In the genomic region with DNA sequence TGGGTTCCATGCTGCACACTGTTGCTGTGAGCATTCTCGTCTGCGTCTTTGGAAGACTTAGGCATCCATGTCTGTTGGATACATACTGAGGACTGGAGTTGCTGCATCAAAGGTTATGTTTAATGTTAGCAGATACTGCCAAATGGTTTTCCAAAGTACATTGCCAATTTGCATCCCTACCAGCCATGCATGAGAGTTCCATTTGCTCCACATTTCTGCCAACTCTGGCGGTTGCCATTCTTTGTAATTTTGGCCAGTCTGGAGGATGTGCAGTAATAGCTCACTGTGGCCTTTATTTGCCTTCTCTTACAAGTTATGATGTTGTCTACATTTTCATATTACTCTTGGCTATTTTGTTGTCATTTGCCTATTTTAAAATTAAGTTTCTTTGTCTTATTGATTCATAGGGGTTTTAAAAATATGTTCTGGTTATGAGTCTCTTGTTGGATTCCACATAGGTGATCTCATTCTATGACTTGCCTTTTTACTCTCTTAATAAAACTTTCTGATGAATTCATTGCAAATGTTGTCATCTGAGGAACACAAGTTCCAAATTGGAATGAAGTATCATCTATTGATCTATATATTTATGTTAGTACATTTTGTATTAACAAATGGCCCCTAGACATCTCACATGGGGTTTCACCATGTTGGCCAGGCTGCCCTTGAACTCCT, we compare ENCODE assay signal across 30 cellular contexts. TPM values are rescaled to one million over a fixed set of nuclear protein-coding genes. Genes with fewer than 3 reads are reported as not detected.
"Had no signal": no experiment of that assay in that cellular context is flagged by ENCODE, and none has a peak within 500 bp of the region (broad histone marks: within the 10 kb centered on the region; RNA-seq: fewer than 3 reads in every experiment).

No MANE protein-coding gene starts in this region.

- H3K4me1 Mint-ChIP-seq: memory B cell; naive B cell; stimulated activated naive B cell treated with anti-CD40 and anti-IgM and Interleukin-4, amounts not matched to agents 10 μg/mL and 1 μg/mL and 100 μg/mL, for 72 hours had no signal

- H3K27me3 ChIP-seq: colonic mucosa, gastrocnemius medialis, neutrophil, right lobe of liver, suprapubic skin, transverse colon, upper lobe of right lung, uterus had no signal

- H3K27me3 Mint-ChIP-seq: dendritic cell treated with granulocyte-macrophage colony-stimulating factor and Interleukin-4, amounts not matched to agents 40 ng/mL and 50 ng/mL, for 4 days; memory B cell; natural killer cell treated with Interleukin-12 subunit alpha and Interleukin-12 subunit beta and Interleukin-15 and Interleukin-18, amount 100 ng/mL, for 72 hours; stimulated activated naive CD8-positive, alpha-beta T cell treated with anti-CD3 and anti-CD28 coated beads, Interleukin-15, Interleukin-2, amounts not matched to agents 100 ng/mL and 50 ng/mL, for 24 hours had no signal

- ATAC-seq: esophagus mucosa; gastrocnemius medialis; left lobe of liver; mucosa of descending colon; natural killer cell treated with Interleukin-12 subunit alpha and Interleukin-12 subunit beta and Interleukin-15 and Interleukin-18, amount 100 ng/mL, for 72 hours; right lobe of liver; stimulated activated naive B cell treated with anti-CD40 and anti-IgM and Interleukin-4, amounts not matched to agents 10 μg/mL and 1 μg/mL and 100 μg/mL, for 72 hours; upper lobe of right lung had no signal

- H3K79me2 ChIP-seq: parathyroid adenoma had no signal

- H3K4me1 ChIP-seq: colonic mucosa, gastrocnemius medialis, right lobe of liver, transverse colon, upper lobe of right lung, uterus had no signal

- H3K9me3 ChIP-seq: colonic mucosa, gastrocnemius medialis, mucosa of descending colon, neutrophil, right lobe of liver, suprapubic skin, transverse colon, upper lobe of right lung, uterus had no signal

- H3K27ac Mint-ChIP-seq: dendritic cell treated with granulocyte-macrophage colony-stimulating factor and Interleukin-4, amounts not matched to agents 40 ng/mL and 50 ng/mL, for 4 days; endodermal cell; memory B cell; mesothelial cell of epicardium; natural killer cell treated with Interleukin-12 subunit alpha and Interleukin-12 subunit beta and Interleukin-15 and Interleukin-18, amount 100 ng/mL, for 72 hours; progenitor cell of endocrine pancreas; stimulated activated naive B cell treated with anti-CD40 and anti-IgM and Interleukin-4, amounts not matched to agents 10 μg/mL and 1 μg/mL and 100 μg/mL, for 72 hours; stimulated activated naive CD8-positive, alpha-beta T cell treated with anti-CD3 and anti-CD28 coated beads, Interleukin-15, Interleukin-2, amounts not matched to agents 100 ng/mL and 50 ng/mL, for 24 hours had no signal

- H3K4me3 ChIP-seq: colonic mucosa, gastrocnemius medialis, lung, mucosa of descending colon, right lobe of liver, smooth muscle cell, suprapubic skin, transverse colon, upper lobe of right lung, uterus had no signal

- H2AFZ ChIP-seq: parathyroid adenoma had no signal

- H3K36me3 ChIP-seq: colonic mucosa, gastrocnemius medialis, neutrophil, right lobe of liver, suprapubic skin, transverse colon, upper lobe of right lung, uterus had no signal

- H3K4me3 Mint-ChIP-seq: dendritic cell treated with granulocyte-macrophage colony-stimulating factor and Interleukin-4, amounts not matched to agents 40 ng/mL and 50 ng/mL, for 4 days; endodermal cell; memory B cell; mesothelial cell of epicardium; naive B cell; natural killer cell treated with Interleukin-12 subunit alpha and Interleukin-12 subunit beta and Interleukin-15 and Interleukin-18, amount 100 ng/mL, for 72 hours; neural crest cell; stimulated activated naive B cell treated with anti-CD40 and anti-IgM and Interleukin-4, amounts not matched to agents 10 μg/mL and 1 μg/mL and 100 μg/mL, for 72 hours; stimulated activated naive CD8-positive, alpha-beta T cell treated with anti-CD3 and anti-CD28 coated beads, Interleukin-15, Interleukin-2, amounts not matched to agents 100 ng/mL and 50 ng/mL, for 24 hours had no signal

- H3K9me3 Mint-ChIP-seq: dendritic cell treated with granulocyte-macrophage colony-stimulating factor and Interleukin-4, amounts not matched to agents 40 ng/mL and 50 ng/mL, for 4 days; endodermal cell; memory B cell; mesothelial cell of epicardium; naive B cell; natural killer cell treated with Interleukin-12 subunit alpha and Interleukin-12 subunit beta and Interleukin-15 and Interleukin-18, amount 100 ng/mL, for 72 hours; neural crest cell; stimulated activated naive B cell treated with anti-CD40 and anti-IgM and Interleukin-4, amounts not matched to agents 10 μg/mL and 1 μg/mL and 100 μg/mL, for 72 hours; stimulated activated naive CD8-positive, alpha-beta T cell treated with anti-CD3 and anti-CD28 coated beads, Interleukin-15, Interleukin-2, amounts not matched to agents 100 ng/mL and 50 ng/mL, for 24 hours had no signal

- H3K27ac ChIP-seq: colonic mucosa, epithelial cell of prostate, gastrocnemius medialis, neutrophil, parathyroid adenoma, right lobe of liver, suprapubic skin, transverse colon, upper lobe of right lung, uterus had no signal

- DNase-seq: colonic mucosa; effector CD8-positive, alpha-beta T cell; endodermal cell; foreskin fibroblast; gastrocnemius medialis; head of caudate nucleus; kidney; mucosa of descending colon; naive B cell; right lobe of liver; stimulated activated CD4-positive, alpha-beta T cell treated with anti-CD3 and anti-CD28 coated beads, Interleukin-4, amount 100 ng/mL, for 4 hours; stimulated activated naive B cell treated with anti-CD40 and anti-IgM and Interleukin-4, amounts not matched to agents 10 μg/mL and 1 μg/mL and 100 μg/mL, for 72 hours; transverse colon; upper lobe of right lung; uterus had no signal

- H3K4me2 ChIP-seq: smooth muscle cell had no signal

- H3K9ac ChIP-seq: parathyroid adenoma had no signal

- H3K36me3 Mint-ChIP-seq: memory B cell; mesothelial cell of epicardium; naive B cell; natural killer cell treated with Interleukin-12 subunit alpha and Interleukin-12 subunit beta and Interleukin-15 and Interleukin-18, amount 100 ng/mL, for 72 hours; stimulated activated naive B cell treated with anti-CD40 and anti-IgM and Interleukin-4, amounts not matched to agents 10 μg/mL and 1 μg/mL and 100 μg/mL, for 72 hours had no signal

RNA-seq across cellular contexts. Expression of a gene that starts 42.1 kb away (rescaled TPM):
- total RNA-seq: natural killer cell treated with Interleukin-12 subunit alpha and Interleukin-12 subunit beta and Interleukin-15 and Interleukin-18, amount 100 ng/mL, for 72 hours had no signal
